14 cellular contexts compared by ENCODE assay signal in the genomic region with DNA sequence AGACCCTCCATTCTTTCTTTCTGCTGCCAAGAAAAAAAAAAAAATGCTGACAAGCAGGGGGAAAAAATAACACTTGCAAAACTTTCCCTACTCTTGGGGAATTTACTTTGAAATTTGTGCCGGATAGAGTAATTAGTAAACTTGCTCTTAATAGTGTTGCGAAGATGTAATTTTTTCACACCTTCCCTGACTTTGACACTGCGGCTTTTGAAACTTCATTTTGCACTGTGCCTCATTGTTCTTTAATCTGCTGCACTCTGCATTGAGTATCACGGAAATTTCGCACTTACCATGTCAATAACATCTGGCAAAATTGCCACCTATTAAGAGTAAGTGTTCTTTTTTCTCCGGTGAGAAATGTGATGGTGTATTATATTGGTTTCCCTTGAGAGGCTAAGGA.
A peak's percentile ranks its signal among the peaks of the same experiment; 100 is the strongest.
DNase-seq lines count a peak whose midpoint lies in the region; ATAC-seq, FAIRE-seq and TF ChIP-seq lines count a peak whose summit lies in the region.
"Had no signal": no experiment of that assay in that cellular context is flagged by ENCODE, and none has a peak within 500 bp of the region (broad histone marks: within the 10 kb centered on the region; RNA-seq: fewer than 3 reads in every experiment).

No MANE protein-coding gene starts in this region.

- no peaks in the 10 kb centered on the region for H3K9me3 ChIP-seq in CD8-positive, alpha-beta memory T cell (ENCODE audit: low read length)
- no peaks in the 10 kb centered on the region; the same call in 2 of the 3 replicates for H3K9me3 ChIP-seq in GM12878 (replicated peaks; ENCODE audit: control insufficient read depth, insufficient read depth, low read length)
- H3K9me3 ChIP-seq in naive thymus-derived CD4-positive, alpha-beta T cell (ENCODE audit: control insufficient read depth in 2 of 3, low read length in 3 of 3), result no peaks in the 10 kb centered on the region

- in situ Hi-C loops in GM12878 (cut with MboI), result no loop called here

- H3K4me1 Mint-ChIP-seq in CD8-positive, alpha-beta memory T cell, result peaks cover 29 to 66% (median 44%) of the 10 kb centered on the region in 3 donors
- peaks cover 2 to 10% (median 5%) of the 10 kb centered on the region in 7 donors for H3K4me1 Mint-ChIP-seq in naive thymus-derived CD4-positive, alpha-beta T cell
- peaks cover 4% of the 10 kb centered on the region for H3K4me1 Mint-ChIP-seq in activated naive CD4-positive, alpha-beta T cell treated with anti-CD3 and anti-CD28 coated beads, Interleukin-2, amount 10 ng/mL, durations not matched to agents 7 days and 5 days

- no peak overlapping the region for H3K9ac ChIP-seq in GM12878 (ENCODE audit: control insufficient read depth, insufficient read depth, low read length)

- no peak for TF ChIP-seq POLR2A in GM12878 (IDR thresholded peaks at IDR 0.05; ENCODE audit: low read depth, low read length)

- 61% methylated on average over 6 of the region's 6 CpGs for WGBS in GM12878 (ENCODE audit: insufficient coverage, insufficient replicate concordance, low lambda C conversion rate, missing lambda C conversion rate)

- no peak overlapping the region for H3K4me3 ChIP-seq in CD8-positive, alpha-beta memory T cell (ENCODE audit: low read length)
- no peak overlapping the region for H3K4me3 ChIP-seq in GM12878
- no peak overlapping the region for H3K4me3 ChIP-seq in naive thymus-derived CD4-positive, alpha-beta T cell (ENCODE audit: low read length)

- POLR2A ChIA-PET in CD8-positive, alpha-beta memory T cell (lab: Charles Lee), result interaction anchor here (0.7 kb wide), 1 partner anchor 85 kb away, joined by 3 read pairs; no protein-coding TSS in a partner anchor
- POLR2A ChIA-PET in GM12878 (lab: Charles Lee), result interaction anchor here (0.9 to 1.6 kb wide), 2 partner anchors 9 to 10 kb away, joined by 4 to 7 read pairs; no protein-coding TSS in a partner anchor
- POLR2A ChIA-PET in naive thymus-derived CD4-positive, alpha-beta T cell (lab: Charles Lee), result no interaction called here

- peak overlapping the region in 6 of 7 donors; percentile 19 to 73 (median 49) for H3K4me3 Mint-ChIP-seq in CD8-positive, alpha-beta memory T cell
- H3K4me3 Mint-ChIP-seq in naive thymus-derived CD4-positive, alpha-beta T cell, result no peak overlapping the region
- H3K4me3 Mint-ChIP-seq in activated naive CD4-positive, alpha-beta T cell treated with anti-CD3 and anti-CD28 coated beads, Interleukin-2, amount 10 ng/mL, durations not matched to agents 7 days and 5 days, result no peak overlapping the region
- H3K4me3 Mint-ChIP-seq: H9 had no signal

- no peak overlapping the region for H3K27ac ChIP-seq in CD8-positive, alpha-beta memory T cell (ENCODE audit: low read depth, low read length)
- no peak overlapping the region for H3K27ac ChIP-seq in GM12878 (ENCODE audit: control insufficient read depth, insufficient read depth)
- H3K27ac ChIP-seq in naive thymus-derived CD4-positive, alpha-beta T cell (ENCODE audit: low read depth, low read length), result no peak overlapping the region
- H3K27ac ChIP-seq: C4-2B had no signal

- CTCF ChIA-PET in CD8-positive, alpha-beta memory T cell (lab: Charles Lee), result no interaction called here
- CTCF ChIA-PET in GM12878 (lab: Yijun Ruan, JAX), result interaction anchor here (0.6 to 0.8 kb wide), 2 partner anchors 195 to 241 kb away, joined by 3 to 5 read pairs; no protein-coding TSS in a partner anchor
- CTCF ChIA-PET in naive thymus-derived CD4-positive, alpha-beta T cell (lab: Charles Lee), result no interaction called here
- CTCF ChIA-PET in activated naive CD4-positive, alpha-beta T cell treated with anti-CD3 and anti-CD28 coated beads, Interleukin-2, amount 10 ng/mL, durations not matched to agents 7 days and 5 days (lab: Charles Lee), result no interaction called here

- FAIRE-seq in GM12878 (lab: Jason Lieb, UNC), result no peak
- FAIRE-seq in urothelium cell line (lab: Jason Lieb, UNC), result no peak
- FAIRE-seq: A204.1, GM18507, HTR-8/SVneo had no signal

- peaks cover 13% of the 10 kb centered on the region for H3K4me1 ChIP-seq in CD8-positive, alpha-beta memory T cell (ENCODE audit: insufficient read depth, low read length)
- no peaks in the 10 kb centered on the region for H3K4me1 ChIP-seq in GM12878 (ENCODE audit: control insufficient read depth, insufficient read depth, low read length)
- H3K4me1 ChIP-seq in naive thymus-derived CD4-positive, alpha-beta T cell (ENCODE audit: control insufficient read depth in 2 of 2, insufficient read depth in 2 of 2, low read length in 2 of 2), result peaks cover 0 to 24% of the 10 kb centered on the region in 2 donors
- H3K4me1 ChIP-seq: BE2C had no signal

- no peak overlapping the region for H3K4me2 ChIP-seq in GM12878 (ENCODE audit: control insufficient read depth, insufficient read depth)

- ATAC-seq in GM12878 (peak; percentile 47; the same call in 2 of the 3 replicates), HG03139 (IDR thresholded peaks at IDR 0.05; ENCODE audit: unreplicated experiment) (no peak), GM18868 (IDR thresholded peaks at IDR 0.05; ENCODE audit: unreplicated experiment) (no peak)
- ATAC-seq in naive thymus-derived CD4-positive, alpha-beta T cell, result peak; percentile 57

- H2AFZ ChIP-seq in GM12878 (ENCODE audit: control insufficient read depth, low read depth, low read length), result no peak overlapping the region

- H3K79me2 ChIP-seq in GM12878 (ENCODE audit: control insufficient read depth, insufficient read depth, low read length), result no peaks in the 10 kb centered on the region

- no peaks in the 10 kb centered on the region for H3K9me3 Mint-ChIP-seq in CD8-positive, alpha-beta memory T cell
- H3K9me3 Mint-ChIP-seq in naive thymus-derived CD4-positive, alpha-beta T cell, result no peaks in the 10 kb centered on the region
- peaks cover 2% of the 10 kb centered on the region for H3K9me3 Mint-ChIP-seq in activated naive CD4-positive, alpha-beta T cell treated with anti-CD3 and anti-CD28 coated beads, Interleukin-2, amount 10 ng/mL, durations not matched to agents 7 days and 5 days
- H3K9me3 Mint-ChIP-seq: H9 had no signal

- RAD21 ChIA-PET in GM12878 (lab: Charles Lee; ENCODE audit: unreplicated experiment), result interaction anchor here (0.8 to 1.8 kb wide), 4 partner anchors 11 to 151 kb away, joined by 3 to 8 read pairs (median 3); no protein-coding TSS in a partner anchor

- peak in 1 of 2 experiments; percentile 67; a peak in 3 of 4 replicates for TF ChIP-seq EP300 in GM12878 (IDR thresholded peaks at IDR 0.05; ENCODE audit: borderline replicate concordance in 1 of 2, control insufficient read depth in 1 of 2, low read depth in 2 of 2, low read length in 2 of 2)

- no peak for TF ChIP-seq RAD21 in GM12878 (IDR thresholded peaks at IDR 0.05; ENCODE audit: insufficient read depth, low read depth, low read length)

- H3K36me3 ChIP-seq in CD8-positive, alpha-beta memory T cell (ENCODE audit: insufficient read depth, low read length), result no peaks in the 10 kb centered on the region
- no peaks in the 10 kb centered on the region for H3K36me3 ChIP-seq in GM12878 (ENCODE audit: control insufficient read depth in 2 of 2, insufficient read depth in 2 of 2, low read length in 1 of 2)
- H3K36me3 ChIP-seq in naive thymus-derived CD4-positive, alpha-beta T cell (ENCODE audit: control insufficient read depth in 2 of 3, insufficient read depth in 3 of 3, low read length in 3 of 3), result no peaks in the 10 kb centered on the region
- H3K36me3 ChIP-seq: BE2C had no signal

- H3K27me3 Mint-ChIP-seq in CD8-positive, alpha-beta memory T cell, result peaks cover 0 to 1% of the 10 kb centered on the region in 2 donors
- peaks cover 0 to 3% (median 0%) of the 10 kb centered on the region in 5 donors for H3K27me3 Mint-ChIP-seq in naive thymus-derived CD4-positive, alpha-beta T cell
- H3K27me3 Mint-ChIP-seq in activated naive CD4-positive, alpha-beta T cell treated with anti-CD3 and anti-CD28 coated beads, Interleukin-2, amount 10 ng/mL, durations not matched to agents 7 days and 5 days, result peaks cover 8% of the 10 kb centered on the region

- H3K27ac Mint-ChIP-seq in CD8-positive, alpha-beta memory T cell, result peak overlapping the region; percentile 15 to 96 (median 70)
- H3K27ac Mint-ChIP-seq in naive thymus-derived CD4-positive, alpha-beta T cell, result no peak overlapping the region
- no peak overlapping the region for H3K27ac Mint-ChIP-seq in activated naive CD4-positive, alpha-beta T cell treated with anti-CD3 and anti-CD28 coated beads, Interleukin-2, amount 10 ng/mL, durations not matched to agents 7 days and 5 days
- H3K27ac Mint-ChIP-seq: H9 had no signal

- SMC1A ChIA-PET in GM12878 (lab: Charles Lee; ENCODE audit: uncharacterized antibody, unreplicated experiment), result interaction anchor here (0.8 to 1.9 kb wide), 8 partner anchors 10 to 88 kb away, joined by 3 to 5 read pairs (median 4); no protein-coding TSS in a partner anchor

- peaks cover 0 to 7% (median 2%) of the 10 kb centered on the region in 3 donors for H3K36me3 Mint-ChIP-seq in CD8-positive, alpha-beta memory T cell
- H3K36me3 Mint-ChIP-seq in naive thymus-derived CD4-positive, alpha-beta T cell, result peaks cover 0 to 3% (median 0%) of the 10 kb centered on the region in 5 donors
- no peaks in the 10 kb centered on the region for H3K36me3 Mint-ChIP-seq in activated naive CD4-positive, alpha-beta T cell treated with anti-CD3 and anti-CD28 coated beads, Interleukin-2, amount 10 ng/mL, durations not matched to agents 7 days and 5 days

- peak in 1 of 5 donors; percentile 57 for DNase-seq in CD8-positive, alpha-beta memory T cell
- DNase-seq in GM12878 (ENCODE audit: low read depth, low spot score) (no peak), urothelium cell line (ENCODE audit: low spot score) (no peak)
- DNase-seq in naive thymus-derived CD4-positive, alpha-beta T cell, result no peak
- no peak for DNase-seq in activated naive CD4-positive, alpha-beta T cell treated with anti-CD3 and anti-CD28 coated beads, Interleukin-2, amount 10 ng/mL, durations not matched to agents 7 days and 5 days
- DNase-seq: BE2C, GOT3, H9 had no signal

- intact Hi-C loops in GM12878 (cut with micrococcal nuclease; ENCODE audit: unreplicated experiment), result no loop called here
- intact Hi-C loops in naive thymus-derived CD4-positive, alpha-beta T cell (cut with micrococcal nuclease), result no loop called here

- no TSS peak for BruUV-seq in GM12878 (replicated peaks; lab: Mats Ljungman, UMichigan)

- H3K27me3 ChIP-seq in CD8-positive, alpha-beta memory T cell (ENCODE audit: insufficient read depth, low read length, poor library complexity, severe bottlenecking), result no peaks in the 10 kb centered on the region
- H3K27me3 ChIP-seq in GM12878 (replicated peaks in 1 of 2; ENCODE audit: control insufficient read depth in 2 of 2, insufficient read depth in 2 of 2, low read length in 1 of 2), result no peaks in the 10 kb centered on the region
- H3K27me3 ChIP-seq in naive thymus-derived CD4-positive, alpha-beta T cell (ENCODE audit: control insufficient read depth in 2 of 2, insufficient read depth in 2 of 2, low read length in 2 of 2), result no peaks in the 10 kb centered on the region
- H3K27me3 ChIP-seq: BE2C had no signal

- no peak for TF ChIP-seq CTCF in GM12878 (IDR thresholded peaks at IDR 0.05 in 2 of 3, conservative IDR thresholded peaks at IDR 0.05 in 1 of 3; ENCODE audit: control insufficient read depth in 2 of 3, extremely low read depth in 1 of 3, insufficient read depth in 1 of 3, low read depth in 3 of 3, low read length in 3 of 3)

- no peaks in the 10 kb centered on the region for H4K20me1 ChIP-seq in GM12878 (ENCODE audit: control insufficient read depth, insufficient read depth)

TF ChIP-seq in GM12878, 131 proteins besides CTCF, POLR2A, EP300 and RAD21 (continues in another document):
- TF ChIP-seq MXI1 (IDR thresholded peaks at IDR 0.05; ENCODE audit: low read depth, low read length), result no peak

Comparison
In these comparisons a context has a peak if more than half of its experiments do, and no peak if none do; other contexts are left out.
1. H3K27ac Mint-ChIP-seq: peak in CD8-positive, alpha-beta memory T cell (8 of 8); none in naive thymus-derived CD4-positive, alpha-beta T cell (0 of 9) and activated naive CD4-positive, alpha-beta T cell treated with anti-CD3 and anti-CD28 coated beads, Interleukin-2, amount 10 ng/mL, durations not matched to agents 7 days and 5 days (single experiment).
2. H3K4me3 Mint-ChIP-seq: peak in CD8-positive, alpha-beta memory T cell (6 of 7); none in naive thymus-derived CD4-positive, alpha-beta T cell (0 of 10) and activated naive CD4-positive, alpha-beta T cell treated with anti-CD3 and anti-CD28 coated beads, Interleukin-2, amount 10 ng/mL, durations not matched to agents 7 days and 5 days (single experiment).
3. ATAC-seq: peak in GM12878 (single experiment) and naive thymus-derived CD4-positive, alpha-beta T cell (single experiment); none in HG03139 (single experiment) and GM18868 (single experiment).